In genomic region chr17:58317421-58318064, GRCh38 we compare ENCODE assay signal across 8 cellular contexts. TPM values are rescaled to one million over a fixed set of nuclear protein-coding genes. Genes with fewer than 3 reads are reported as not detected.
A peak's percentile ranks its signal among the peaks of the same experiment; 100 is the strongest.
DNase-seq lines count a peak whose midpoint lies in the region; ATAC-seq and TF ChIP-seq lines count a peak whose summit lies in the region.

No MANE protein-coding gene starts in this region.

- H3K27ac ChIP-seq in RWPE2 (ENCODE audit: poor library complexity, severe bottlenecking) (no peak overlapping the region), left ventricle myocardium inferior (replicated peaks) (no peak overlapping the region)

- H3K9me3 ChIP-seq in RWPE2 (ENCODE audit: severe bottlenecking): no peaks in the 10 kb centered on the region
- no peaks in the 10 kb centered on the region for H3K9me3 ChIP-seq in left ventricle myocardium inferior (replicated peaks)

- peak; percentile 62 for DNase-seq in AG10803 (ENCODE audit: low read depth)
- DNase-seq in HT-29 (ENCODE audit: low spot score): peak; percentile 91
- peak; percentile 68 for DNase-seq in RWPE2 (ENCODE audit: low spot score)
- DNase-seq in activated naive CD4-positive, alpha-beta T cell treated with anti-CD3 and anti-CD28 coated beads, Interleukin-2, amount 10 ng/mL, durations not matched to agents 7 days and 5 days: peak; percentile 79
- no peak for DNase-seq in left ventricle myocardium inferior
- DNase-seq in stimulated activated CD4-positive, alpha-beta T cell treated with anti-CD3 and anti-CD28 coated beads, Interleukin-15, amount 100 ng/mL, for 48 hours (ENCODE audit: low read depth in 2 of 2): peak; percentile 66 to 76

- intact Hi-C loops in left ventricle myocardium inferior (cut with micrococcal nuclease): no loop called here

- no peak overlapping the region for H3K4me3 Mint-ChIP-seq in activated naive CD4-positive, alpha-beta T cell treated with anti-CD3 and anti-CD28 coated beads, Interleukin-2, amount 10 ng/mL, durations not matched to agents 7 days and 5 days

- no peaks in the 10 kb centered on the region for H3K27me3 ChIP-seq in RWPE2 (ENCODE audit: insufficient read depth, poor library complexity, severe bottlenecking)
- no peaks in the 10 kb centered on the region for H3K27me3 ChIP-seq in left ventricle myocardium inferior (ENCODE audit: low read depth)

- no peaks in the 10 kb centered on the region for H3K9me3 Mint-ChIP-seq in activated naive CD4-positive, alpha-beta T cell treated with anti-CD3 and anti-CD28 coated beads, Interleukin-2, amount 10 ng/mL, durations not matched to agents 7 days and 5 days

- peak overlapping the region; percentile 75 for H3K27ac Mint-ChIP-seq in activated naive CD4-positive, alpha-beta T cell treated with anti-CD3 and anti-CD28 coated beads, Interleukin-2, amount 10 ng/mL, durations not matched to agents 7 days and 5 days

- no peaks in the 10 kb centered on the region for H3K27me3 Mint-ChIP-seq in activated naive CD4-positive, alpha-beta T cell treated with anti-CD3 and anti-CD28 coated beads, Interleukin-2, amount 10 ng/mL, durations not matched to agents 7 days and 5 days

- no peaks in the 10 kb centered on the region for H3K4me1 ChIP-seq in RWPE2 (ENCODE audit: insufficient read depth, poor library complexity, severe bottlenecking)
- no peaks in the 10 kb centered on the region for H3K4me1 ChIP-seq in left ventricle myocardium inferior

- CTCF ChIA-PET in activated naive CD4-positive, alpha-beta T cell treated with anti-CD3 and anti-CD28 coated beads, Interleukin-2, amount 10 ng/mL, durations not matched to agents 7 days and 5 days (lab: Charles Lee): interaction anchor here (0.6 to 3.7 kb wide), 37 partner anchors 8 to 1394 kb away, joined by 3 to 61 read pairs (median 6); partner anchors contain the start of genes HSF5, RNF43, SUPT4H1 and TEX14

- H3K4me1 Mint-ChIP-seq in activated naive CD4-positive, alpha-beta T cell treated with anti-CD3 and anti-CD28 coated beads, Interleukin-2, amount 10 ng/mL, durations not matched to agents 7 days and 5 days: peaks cover 13% of the 10 kb centered on the region

- H3K36me3 ChIP-seq in RWPE2 (ENCODE audit: low read depth): no peaks in the 10 kb centered on the region
- H3K36me3 ChIP-seq in left ventricle myocardium inferior: no peaks in the 10 kb centered on the region

- ATAC-seq in GM18511 (IDR thresholded peaks at IDR 0.05; ENCODE audit: unreplicated experiment): peak; percentile 84
- ATAC-seq in RWPE2 (ENCODE audit: low read depth): peak; percentile 83
- no peak for ATAC-seq in GM19328 (IDR thresholded peaks at IDR 0.05; ENCODE audit: unreplicated experiment)

- peaks cover 35% of the 10 kb centered on the region for H3K36me3 Mint-ChIP-seq in activated naive CD4-positive, alpha-beta T cell treated with anti-CD3 and anti-CD28 coated beads, Interleukin-2, amount 10 ng/mL, durations not matched to agents 7 days and 5 days

- TF ChIP-seq CTCF in AG10803 (conservative IDR thresholded peaks at IDR 0.05; ENCODE audit: low read length): peak; percentile 92
- peak; percentile 90 for TF ChIP-seq CTCF in RWPE2 (IDR thresholded peaks at IDR 0.05; ENCODE audit: poor library complexity, severe bottlenecking)
- TF ChIP-seq CTCF in left ventricle myocardium inferior (IDR thresholded peaks at IDR 0.05; ENCODE audit: borderline replicate concordance): peak; percentile 60

- H3K4me3 ChIP-seq in AG10803 (ENCODE audit: low read length) (no peak overlapping the region), RWPE2 (ENCODE audit: severe bottlenecking) (no peak overlapping the region), left ventricle myocardium inferior (no peak overlapping the region)

RNA-seq across cellular contexts. Expression of gene TSPOAP1, which starts 11.1 kb away (rescaled TPM):
- 0.86 and 2.4 TPM in 2 replicates for total RNA-seq in HT-29 (2014; rRNA removed; shearing (Covaris generic))
- 12.8 TPM for total RNA-seq in left ventricle myocardium inferior

RNA-seq across cellular contexts. Expression of gene SUPT4H1, which starts 34.5 kb away (rescaled TPM):
- total RNA-seq in HT-29 (2014; rRNA removed; shearing (Covaris generic)): 53.0 and 60.0 TPM in 2 replicates
- total RNA-seq in left ventricle myocardium inferior: 55.2 TPM

RNA-seq across cellular contexts. Expression of gene MPO, which starts 36.8 kb away (rescaled TPM):
- not detected in 2 replicates for total RNA-seq in HT-29 (2014; rRNA removed; shearing (Covaris generic))
- total RNA-seq in left ventricle myocardium inferior: 0.05 TPM
